17 cellular contexts compared by ENCODE assay signal in genomic region chr19:41626877-41627276, GRCh38. TPM values are rescaled to one million over a fixed set of nuclear protein-coding genes. Genes with fewer than 3 reads are reported as not detected.
DNase-seq lines count a peak whose midpoint lies in the region; ATAC-seq and TF ChIP-seq lines count a peak whose summit lies in the region.
"Had no signal": no experiment of that assay in that cellular context is flagged by ENCODE, and none has a peak within 500 bp of the region (broad histone marks: within the 10 kb centered on the region; RNA-seq: fewer than 3 reads in every experiment).

Gene CEACAM4 (minus strand): TSS chr19:41627074. CDS start chr19:41626963, 111 bp downstream.

- peaks cover 16% of the 10 kb centered on the region for H3K27me3 ChIP-seq in CD4-positive, alpha-beta T cell (ENCODE audit: control insufficient read depth, insufficient read depth, low read length)
- H3K27me3 ChIP-seq in CD8-positive, alpha-beta T cell (ENCODE audit: insufficient read depth, low read length) = no peaks in the 10 kb centered on the region

- no peaks in the 10 kb centered on the region for H3K4me1 Mint-ChIP-seq in CD4-positive, alpha-beta T cell (ENCODE audit: low read depth)
- H3K4me1 Mint-ChIP-seq in stimulated activated effector memory CD8-positive, alpha-beta T cell treated with anti-CD3 and anti-CD28 coated beads, Interleukin-12 subunit alpha, Interleukin-12 subunit beta, amount 100 ng/mL, for 72 hours = no peaks in the 10 kb centered on the region
- H3K4me1 Mint-ChIP-seq in CD8-positive, alpha-beta T cell (ENCODE audit: low read depth) = no peaks in the 10 kb centered on the region

- peaks cover 5% of the 10 kb centered on the region for H3K9me3 Mint-ChIP-seq in CD4-positive, alpha-beta T cell
- no peaks in the 10 kb centered on the region for H3K9me3 Mint-ChIP-seq in stimulated activated effector memory CD8-positive, alpha-beta T cell treated with anti-CD3 and anti-CD28 coated beads, Interleukin-12 subunit alpha, Interleukin-12 subunit beta, amount 100 ng/mL, for 72 hours
- peaks cover 9% of the 10 kb centered on the region for H3K9me3 Mint-ChIP-seq in CD8-positive, alpha-beta T cell

- H3K9me3 ChIP-seq in CD4-positive, alpha-beta T cell (ENCODE audit: control insufficient read depth, low read length) = peaks cover 6% of the 10 kb centered on the region
- H3K9me3 ChIP-seq in CD8-positive, alpha-beta T cell (ENCODE audit: low read length) = no peaks in the 10 kb centered on the region

- H3K36me3 Mint-ChIP-seq in CD4-positive, alpha-beta T cell (ENCODE audit: low read depth) = no peaks in the 10 kb centered on the region
- no peaks in the 10 kb centered on the region for H3K36me3 Mint-ChIP-seq in stimulated activated effector memory CD8-positive, alpha-beta T cell treated with anti-CD3 and anti-CD28 coated beads, Interleukin-12 subunit alpha, Interleukin-12 subunit beta, amount 100 ng/mL, for 72 hours
- no peaks in the 10 kb centered on the region for H3K36me3 Mint-ChIP-seq in CD8-positive, alpha-beta T cell
- H3K36me3 Mint-ChIP-seq: activated CD4-positive, alpha-beta memory T cell treated with anti-CD3 and anti-CD28 coated beads for 36 hours had no signal

- H3K36me3 ChIP-seq in CD8-positive, alpha-beta T cell (ENCODE audit: insufficient read depth, low read length) = no peaks in the 10 kb centered on the region

- H3K27ac ChIP-seq in CD4-positive, alpha-beta T cell (ENCODE audit: low read depth, low read length) = no peak within 1 kb of the TSS
- H3K27ac ChIP-seq in CD8-positive, alpha-beta T cell (ENCODE audit: low read depth, low read length) = no peak within 1 kb of the TSS

- POLR2A ChIA-PET in CD4-positive, alpha-beta T cell (lab: Charles Lee) = no interaction called here
- POLR2A ChIA-PET in CD8-positive, alpha-beta T cell (lab: Charles Lee) = no interaction called here

- ATAC-seq in CD4-positive, alpha-beta T cell (ENCODE audit: poor library complexity) = no peak
- ATAC-seq in left ventricle myocardium superior (peak; percentile 74), HG03139 (IDR thresholded peaks at IDR 0.05; ENCODE audit: unreplicated experiment) (no peak)
- no peak for ATAC-seq in stimulated activated effector memory CD8-positive, alpha-beta T cell treated with anti-CD3 and anti-CD28 coated beads, Interleukin-12 subunit alpha, Interleukin-12 subunit beta, amount 100 ng/mL, for 72 hours
- ATAC-seq in CD8-positive, alpha-beta T cell = no peak
- ATAC-seq: K562 had no signal

- CTCF ChIA-PET in CD4-positive, alpha-beta T cell (lab: Charles Lee) = no interaction called here
- CTCF ChIA-PET in CD8-positive, alpha-beta T cell (lab: Charles Lee) = no interaction called here

- no peaks in the 10 kb centered on the region for H3K4me1 ChIP-seq in CD8-positive, alpha-beta T cell (ENCODE audit: insufficient read depth, low read length)

- intact Hi-C loops in CD4-positive, alpha-beta T cell (cut with DNase I, micrococcal nuclease) = no loop called here
- intact Hi-C loops in left ventricle myocardium superior (cut with micrococcal nuclease) = no loop called here
- intact Hi-C loops in CD8-positive, alpha-beta T cell (cut with DNase I, micrococcal nuclease) = no loop called here

- DNase-seq in CD4-positive, alpha-beta T cell = no peak
- peak; percentile 94 for DNase-seq in NOMO-1 treated with dmso at 0.1 percent for 144 hours (lab: John Stamatoyannopoulos, UW; ENCODE audit: unreplicated experiment)
- DNase-seq in left ventricle myocardium superior = peak; percentile 66
- no peak for DNase-seq in stimulated activated effector memory CD8-positive, alpha-beta T cell treated with anti-CD3 and anti-CD28 coated beads, Interleukin-12 subunit alpha, Interleukin-12 subunit beta, amount 100 ng/mL, for 72 hours (ENCODE audit: low spot score in 2 of 2)
- no peak for DNase-seq in T-helper 1 cell
- no peak for DNase-seq in CD8-positive, alpha-beta T cell
- no peak for DNase-seq in effector CD4-positive, alpha-beta T cell
- DNase-seq: activated CD4-positive, alpha-beta memory T cell treated with anti-CD3 and anti-CD28 coated beads for 36 hours; foreskin melanocyte; HFFc6; NCI-H1436 treated with DMSO at 0.1 percent for 48 hours; NCI-H2227 treated with DMSO at 0.1 percent for 48 hours; stimulated activated CD4-positive, alpha-beta T cell treated with anti-CD3 and anti-CD28 coated beads, Interleukin-4, amount 100 ng/mL, for 4 hours had no signal

- TF ChIP-seq CTCF in CD4-positive, alpha-beta T cell (IDR thresholded peaks at IDR 0.05) = no peak
- TF ChIP-seq CTCF in CD8-positive, alpha-beta T cell (IDR thresholded peaks at IDR 0.05) = no peak

- peak within 1 kb of the TSS; percentile 25 for H3K4me3 Mint-ChIP-seq in CD4-positive, alpha-beta T cell
- no peak within 1 kb of the TSS for H3K4me3 Mint-ChIP-seq in stimulated activated effector memory CD8-positive, alpha-beta T cell treated with anti-CD3 and anti-CD28 coated beads, Interleukin-12 subunit alpha, Interleukin-12 subunit beta, amount 100 ng/mL, for 72 hours
- H3K4me3 Mint-ChIP-seq in CD8-positive, alpha-beta T cell = no peak within 1 kb of the TSS
- H3K4me3 Mint-ChIP-seq: activated CD4-positive, alpha-beta memory T cell treated with anti-CD3 and anti-CD28 coated beads for 36 hours; activated T-helper 1 cell treated with anti-CD3 and anti-CD28 coated beads, Interleukin-12 subunit alpha, Interleukin-12 subunit beta, Interleukin-2, Interleukin-4 antibody, amounts not matched to agents 30 ng/mL and 10 ng/mL and 1 ng/mL, durations not matched to agents 14 hours and 24 hours and 36 hours; HFFc6 had no signal

- H3K27ac Mint-ChIP-seq in CD4-positive, alpha-beta T cell = no peak within 1 kb of the TSS
- H3K27ac Mint-ChIP-seq in stimulated activated effector memory CD8-positive, alpha-beta T cell treated with anti-CD3 and anti-CD28 coated beads, Interleukin-12 subunit alpha, Interleukin-12 subunit beta, amount 100 ng/mL, for 72 hours = peak within 1 kb of the TSS; percentile 23
- H3K27ac Mint-ChIP-seq in CD8-positive, alpha-beta T cell = no peak within 1 kb of the TSS
- H3K27ac Mint-ChIP-seq: activated CD4-positive, alpha-beta memory T cell treated with anti-CD3 and anti-CD28 coated beads for 36 hours; activated T-helper 1 cell treated with anti-CD3 and anti-CD28 coated beads, Interleukin-12 subunit alpha, Interleukin-12 subunit beta, Interleukin-2, Interleukin-4 antibody, amounts not matched to agents 30 ng/mL and 10 ng/mL and 1 ng/mL, durations not matched to agents 14 hours and 24 hours and 36 hours; HFFc6 had no signal

- H3K4me3 ChIP-seq in CD8-positive, alpha-beta T cell (ENCODE audit: low read depth, low read length) = no peak within 1 kb of the TSS
- H3K4me3 ChIP-seq: K562 had no signal

- peaks cover 30% of the 10 kb centered on the region for H3K27me3 Mint-ChIP-seq in CD4-positive, alpha-beta T cell
- peaks cover 32% of the 10 kb centered on the region for H3K27me3 Mint-ChIP-seq in CD8-positive, alpha-beta T cell (ENCODE audit: low read depth)

RNA-seq across cellular contexts. Expression of gene CEACAM4, which starts in this region (rescaled TPM):
- total RNA-seq in CD4-positive, alpha-beta T cell = under 1 TPM; 0.36 to 0.84 TPM
- total RNA-seq in left ventricle myocardium superior = 0.52 TPM
- total RNA-seq in CD8-positive, alpha-beta T cell = not detected
- total RNA-seq: activated CD4-positive, alpha-beta memory T cell treated with anti-CD3 and anti-CD28 coated beads for 36 hours; activated T-helper 1 cell treated with anti-CD3 and anti-CD28 coated beads, Interleukin-12 subunit alpha, Interleukin-12 subunit beta, Interleukin-2, Interleukin-4 antibody, amounts not matched to agents 30 ng/mL and 10 ng/mL and 1 ng/mL, durations not matched to agents 14 hours and 24 hours and 36 hours; HFFc6; K562; SK-MEL-5 had no signal

Comparison
In these comparisons a context has a peak if more than half of its experiments do, and no peak if none do; other contexts are left out.
1. Peak in DNase-seq and ATAC-seq in left ventricle myocardium superior; RNA of the gene not detected or under 1 TPM.